19 cellular contexts compared by ENCODE assay signal in the genomic region with DNA sequence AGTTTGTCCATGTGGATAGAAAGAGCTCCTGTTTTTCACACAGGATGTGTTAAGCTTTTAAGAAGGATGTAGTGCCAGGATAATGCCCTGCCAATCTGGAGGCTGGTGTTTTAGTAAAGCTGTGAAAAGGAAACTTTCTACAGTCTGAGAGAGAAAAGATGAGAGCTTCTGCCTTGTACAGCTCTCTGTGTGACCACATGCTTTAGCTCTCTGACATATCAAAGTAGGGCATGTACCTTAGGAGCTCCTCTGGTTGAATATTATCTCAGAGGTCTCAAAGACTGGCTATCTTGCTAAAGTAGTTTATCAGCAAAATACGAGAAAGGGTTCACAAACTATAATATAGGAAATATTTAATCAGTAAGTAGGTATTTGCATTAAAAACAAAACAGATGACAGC. TPM values are rescaled to one million over a fixed set of nuclear protein-coding genes. Genes with fewer than 3 reads are reported as not detected.
A peak's percentile ranks its signal among the peaks of the same experiment; 100 is the strongest.
DNase-seq lines count a peak whose midpoint lies in the region; ATAC-seq and TF ChIP-seq lines count a peak whose summit lies in the region.
"Had no signal": no experiment of that assay in that cellular context is flagged by ENCODE, and none has a peak within 500 bp of the region (broad histone marks: within the 10 kb centered on the region; RNA-seq: fewer than 3 reads in every experiment).

No MANE protein-coding gene starts in this region.

- intact Hi-C loops in heart right ventricle (cut with DNase I) (loop anchor here in 2 of 10 donors (5.0 to 10.0 kb wide), 3 partner anchors 47 to 495 kb away; a partner anchor contains a TSS), cardiac septum (cut with DNase I) (no loop called here)

- no peaks in the 10 kb centered on the region for H3K9me3 ChIP-seq in heart right ventricle
- no peaks in the 10 kb centered on the region for H3K9me3 ChIP-seq in WERI-Rb-1 (ENCODE audit: severe bottlenecking)
- no peaks in the 10 kb centered on the region for H3K9me3 ChIP-seq in Peyer's patch
- H3K9me3 ChIP-seq in SJCRH30 (replicated peaks) = no peaks in the 10 kb centered on the region
- H3K9me3 ChIP-seq: BE2C had no signal

- H3K4me1 ChIP-seq in heart right ventricle (peaks cover 0 to 37% (median 12%) of the 10 kb centered on the region in 9 donors), Peyer's patch (no peaks in the 10 kb centered on the region), SJCRH30 (peaks cover 13% of the 10 kb centered on the region)

- no peak for TF ChIP-seq POLR2A in Peyer's patch (IDR thresholded peaks at IDR 0.05)

- H3K27ac ChIP-seq in heart right ventricle (peak overlapping the region in 8 of 10 donors; percentile 21 to 90 (median 52)), WERI-Rb-1 (no peak overlapping the region), Peyer's patch (no peak overlapping the region), SJCRH30 (no peak overlapping the region)

- 50 to 67% methylated on average over 1 of the region's 1 CpG for WGBS in heart right ventricle, 2 donors

- TF ChIP-seq CTCF in heart right ventricle (IDR thresholded peaks at IDR 0.05) = no peak
- TF ChIP-seq CTCF in WERI-Rb-1 (IDR thresholded peaks at IDR 0.05; ENCODE audit: low read depth, low read length) = no peak
- no peak for TF ChIP-seq CTCF in Peyer's patch (IDR thresholded peaks at IDR 0.05)

- no peak for DNase-seq in heart right ventricle
- no peak for DNase-seq in cardiac septum (ENCODE audit: low spot score)
- peak; percentile 14 to 59 for DNase-seq in NCI-H524 (lab: John Stamatoyannopoulos, UW)
- DNase-seq in WERI-Rb-1 = peak; percentile 21
- no peak for DNase-seq in Peyer's patch
- no peak for DNase-seq in SIG-M5 treated with dmso at 0.1 percent for 504 hours (lab: John Stamatoyannopoulos, UW; ENCODE audit: unreplicated experiment)
- DNase-seq in SJCRH30 = no peak
- DNase-seq: BE2C; CD4-positive, CD25-positive, alpha-beta regulatory T cell; DND-41; NCI-H1105; NCI-H1694; NCI-H2171; NCI-H345; T-helper 17 cell had no signal

- H3K27me3 ChIP-seq in heart right ventricle (no peaks in the 10 kb centered on the region), WERI-Rb-1 (ENCODE audit: insufficient read depth, low read depth, severe bottlenecking) (no peaks in the 10 kb centered on the region), Peyer's patch (no peaks in the 10 kb centered on the region), SJCRH30 (no peaks in the 10 kb centered on the region; the same call in 1 of the 2 replicates)
- H3K27me3 ChIP-seq: BE2C had no signal

- H3K4me3 ChIP-seq in heart right ventricle = no peak overlapping the region
- no peak overlapping the region for H3K4me3 ChIP-seq in WERI-Rb-1 (ENCODE audit: low read depth, low read length)
- H3K4me3 ChIP-seq in Peyer's patch = no peak overlapping the region
- H3K4me3 ChIP-seq in SJCRH30 = no peak overlapping the region
- H3K4me3 ChIP-seq: GM12878, GM23338 had no signal

- no peak for ATAC-seq in heart right ventricle
- ATAC-seq: GM12878, GM23338, HCT116, Panc1, T-helper 17 cell had no signal

- no peaks in the 10 kb centered on the region for H3K36me3 ChIP-seq in heart right ventricle
- H3K36me3 ChIP-seq in WERI-Rb-1 = no peaks in the 10 kb centered on the region
- no peaks in the 10 kb centered on the region for H3K36me3 ChIP-seq in Peyer's patch
- no peaks in the 10 kb centered on the region for H3K36me3 ChIP-seq in SJCRH30
- H3K36me3 ChIP-seq: BE2C had no signal

RNA-seq across cellular contexts. Expression of a gene that starts 30.4 kb away (rescaled TPM):
- total RNA-seq in heart right ventricle = 100 to 1,000 TPM; 143 to 344 (median 222) TPM
- 100 to 1,000 TPM in 1 of 2 donors, 10 to 100 TPM in 1; 76.4 to 212 TPM for polyA plus RNA-seq in heart right ventricle
- total RNA-seq in cardiac septum = 97.4 TPM
- total RNA-seq in Peyer's patch = 10 to 100 TPM in 2 of 4 donors, 1 to 10 TPM in 2; 8.8 to 17.3 (median 12.0) TPM
- 6.1 and 8.1 TPM in 2 replicates for total RNA-seq in SJCRH30 (2014; rRNA removed; shearing (Covaris generic))

Comparison
In these comparisons a context has a peak if more than half of its experiments do, and no peak if none do; other contexts are left out.
1. DNase-seq: peak in NCI-H524 (2 of 2) and WERI-Rb-1 (single experiment); none in heart right ventricle (0 of 2), cardiac septum (single experiment), Peyer's patch (0 of 3), SIG-M5 treated with dmso at 0.1 percent for 504 hours (single experiment) and SJCRH30 (0 of 2).
2. H3K27ac ChIP-seq: peak in heart right ventricle (8 of 10); none in WERI-Rb-1 (single experiment), Peyer's patch (0 of 4) and SJCRH30 (single experiment).